ENCODE assay signal across 18 cellular contexts in the genomic region with DNA sequence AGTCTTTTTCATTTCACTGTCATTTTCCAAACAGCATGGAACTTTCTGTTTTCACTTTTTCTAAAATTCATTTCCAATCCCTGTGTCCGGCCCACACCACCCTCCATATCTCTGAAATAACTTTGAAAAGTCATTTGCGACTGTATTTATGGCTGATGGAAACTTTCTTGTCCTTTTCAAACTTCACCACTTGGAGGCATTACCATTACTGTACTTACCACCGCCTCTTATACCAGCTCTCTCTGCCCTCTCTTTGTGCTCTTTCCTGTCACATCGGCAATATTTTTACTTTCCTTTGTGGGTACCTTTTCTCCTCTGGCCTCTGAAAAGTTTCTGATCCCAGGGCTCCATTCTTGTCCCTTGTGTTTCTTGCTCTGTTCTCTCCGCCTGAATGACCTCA. TPM values are rescaled to one million over a fixed set of nuclear protein-coding genes. Genes with fewer than 3 reads are reported as not detected.
DNase-seq lines count a peak whose midpoint lies in the region; ATAC-seq and TF ChIP-seq lines count a peak whose summit lies in the region.
"Had no signal": no experiment of that assay in that cellular context is flagged by ENCODE, and none has a peak within 500 bp of the region (broad histone marks: within the 10 kb centered on the region; RNA-seq: fewer than 3 reads in every experiment).

No MANE protein-coding gene starts in this region.

- H3K27ac Mint-ChIP-seq in activated naive CD4-positive, alpha-beta T cell treated with anti-CD3 and anti-CD28 coated beads, Interleukin-2, amount 50 U/mL, for 24 hours, result peak overlapping the region; percentile 12
- H3K27ac Mint-ChIP-seq in T-cell, result no peak overlapping the region
- H3K27ac Mint-ChIP-seq in MCF 10A (ENCODE audit: low read depth, unreplicated experiment), result no peak overlapping the region
- H3K27ac Mint-ChIP-seq: GM23338, WTC11 had no signal

- no peak for DNase-seq in activated naive CD4-positive, alpha-beta T cell treated with anti-CD3 and anti-CD28 coated beads, Interleukin-2, amount 50 U/mL, for 16 hours
- no peak for DNase-seq in T-cell
- peak; percentile 20 for DNase-seq in dermis blood vessel endothelial cell
- no peak for DNase-seq in MCF 10A (ENCODE audit: unreplicated experiment)
- DNase-seq in testis, result no peak
- no peak for DNase-seq in NCI-H1930 (lab: John Stamatoyannopoulos, UW)
- DNase-seq: aorta; DMS153; kidney glomerular epithelial cell; NCI-H1105 treated with DMSO at 0.1 percent for 48 hours; stimulated activated CD4-positive, alpha-beta T cell treated with anti-CD3 and anti-CD28 coated beads, Interleukin-4, amount 100 ng/mL, for 1 hour; trophoblast cell had no signal

- WGBS in testis, 2 donors, result 68 to 75% methylated on average over 5 of the region's 5 CpGs

- no TSS peak for BruUV-seq in MCF 10A (replicated peaks; lab: Mats Ljungman, UMichigan)

- no peak for TF ChIP-seq POLR2A in testis (IDR thresholded peaks at IDR 0.05)

- no peak overlapping the region for H3K27ac ChIP-seq in testis
- H3K27ac ChIP-seq: coronary artery, esophagus muscularis mucosa had no signal

- no peaks in the 10 kb centered on the region for H3K9me3 ChIP-seq in testis
- H3K9me3 ChIP-seq: esophagus muscularis mucosa had no signal

- peaks cover 5% of the 10 kb centered on the region for H3K9me3 Mint-ChIP-seq in activated naive CD4-positive, alpha-beta T cell treated with anti-CD3 and anti-CD28 coated beads, Interleukin-2, amount 50 U/mL, for 24 hours
- H3K9me3 Mint-ChIP-seq in T-cell, result no peaks in the 10 kb centered on the region
- peaks cover 17% of the 10 kb centered on the region for H3K9me3 Mint-ChIP-seq in MCF 10A (ENCODE audit: unreplicated experiment)

- H3K4me1 Mint-ChIP-seq in activated naive CD4-positive, alpha-beta T cell treated with anti-CD3 and anti-CD28 coated beads, Interleukin-2, amount 50 U/mL, for 24 hours, result peaks cover 26% of the 10 kb centered on the region
- peaks cover 18 to 23% (median 21%) of the 10 kb centered on the region in 3 donors for H3K4me1 Mint-ChIP-seq in T-cell
- peaks cover 5% of the 10 kb centered on the region for H3K4me1 Mint-ChIP-seq in MCF 10A (ENCODE audit: insufficient read depth, unreplicated experiment)
- H3K4me1 Mint-ChIP-seq: GM23338, WTC11 had no signal

- H3K4me3 Mint-ChIP-seq in activated naive CD4-positive, alpha-beta T cell treated with anti-CD3 and anti-CD28 coated beads, Interleukin-2, amount 50 U/mL, for 24 hours, result no peak overlapping the region
- H3K4me3 Mint-ChIP-seq in T-cell, result peak overlapping the region in 1 of 3 donors; percentile 27
- no peak overlapping the region for H3K4me3 Mint-ChIP-seq in MCF 10A (ENCODE audit: unreplicated experiment)
- H3K4me3 Mint-ChIP-seq: GM23338, WTC11 had no signal

- no peaks in the 10 kb centered on the region for H3K27me3 ChIP-seq in testis

- TF ChIP-seq CTCF in MCF 10A (IDR thresholded peaks at IDR 0.05; ENCODE audit: unreplicated experiment) (no peak), testis (IDR thresholded peaks at IDR 0.05) (no peak)

- H3K36me3 ChIP-seq in testis (ENCODE audit: low read depth, missing control alignments), result no peaks in the 10 kb centered on the region
- H3K36me3 ChIP-seq: esophagus muscularis mucosa had no signal

- no peak overlapping the region for H3K4me3 ChIP-seq in testis
- H3K4me3 ChIP-seq: coronary artery, esophagus muscularis mucosa, GM23338 had no signal

- intact Hi-C loops in MCF 10A (cut with micrococcal nuclease), result no loop called here
- intact Hi-C loops in testis (cut with DNase I; ENCODE audit: low total_unique reads), result no loop called here

- POLR2A ChIA-PET in T-cell (lab: Charles Lee) (no interaction called here), MCF 10A (lab: Yijun Ruan, JAX) (interaction anchor here (1.1 kb wide), 1 partner anchor 154 kb away, joined by 3 read pairs; no protein-coding TSS in a partner anchor)

- no peaks in the 10 kb centered on the region for H3K4me1 ChIP-seq in testis
- H3K4me1 ChIP-seq: esophagus muscularis mucosa had no signal

- peaks cover 2% of the 10 kb centered on the region for H3K36me3 Mint-ChIP-seq in activated naive CD4-positive, alpha-beta T cell treated with anti-CD3 and anti-CD28 coated beads, Interleukin-2, amount 50 U/mL, for 24 hours
- H3K36me3 Mint-ChIP-seq in T-cell (no peaks in the 10 kb centered on the region), MCF 10A (ENCODE audit: insufficient read depth, unreplicated experiment) (no peaks in the 10 kb centered on the region)

- CTCF ChIA-PET in T-cell (lab: Charles Lee), result interaction anchor here in 1 of 2 donors (0.5 to 1.4 kb wide), 2 partner anchors 16 to 171 kb away, joined by 3 to 8 read pairs; no protein-coding TSS in a partner anchor
- CTCF ChIA-PET in MCF 10A (lab: Yijun Ruan, JAX), result interaction anchor here (0.6 to 0.9 kb wide), 3 partner anchors 15 to 171 kb away, joined by 3 to 4 read pairs (median 3); no protein-coding TSS in a partner anchor

- ATAC-seq in T-cell (replicated peaks in 1 of 4) (peak; percentile 43 to 76 (median 72)), HG03159 (IDR thresholded peaks at IDR 0.05; ENCODE audit: unreplicated experiment) (no peak)
- ATAC-seq: GM23338, WTC11 had no signal

- no peaks in the 10 kb centered on the region for H3K27me3 Mint-ChIP-seq in activated naive CD4-positive, alpha-beta T cell treated with anti-CD3 and anti-CD28 coated beads, Interleukin-2, amount 50 U/mL, for 24 hours
- H3K27me3 Mint-ChIP-seq in T-cell (peaks cover 6 to 11% of the 10 kb centered on the region in 2 donors), MCF 10A (ENCODE audit: insufficient read depth, unreplicated experiment) (no peaks in the 10 kb centered on the region)

RNA-seq across cellular contexts. Expression of a gene that starts 39.5 kb away (rescaled TPM):
- total RNA-seq in T-cell, result 1 to 10 TPM in 1 of 5 donors, under 1 TPM in 4; 0.15 to 1.4 (median 0.35) TPM
- 0.17 and 2.9 TPM in 2 replicates for total RNA-seq in dermis blood vessel endothelial cell
- total RNA-seq in MCF 10A (2022), result 10.0 and 25.6 TPM in 2 replicates
- total RNA-seq in testis, result 1 to 10 TPM; 1.0 to 5.8 TPM
- 0.78 TPM for polyA plus RNA-seq in testis (ENCODE audit: insufficient read depth, low read depth, low replicate concordance)
- total RNA-seq: GM23338, WTC11 had no signal
- polyA plus RNA-seq: GM23338 had no signal
